Comparison of ENCODE assay signal across 8 cellular contexts in genomic region chr6:17086469-17086868, GRCh38. TPM values are rescaled to one million over a fixed set of nuclear protein-coding genes. Genes with fewer than 3 reads are reported as not detected.
A peak's percentile ranks its signal among the peaks of the same experiment; 100 is the strongest.
DNase-seq lines count a peak whose midpoint lies in the region; ATAC-seq and TF ChIP-seq lines count a peak whose summit lies in the region.

No MANE protein-coding gene starts in this region.

- H3K27ac ChIP-seq in HEK293 (ENCODE audit: extremely low read depth, low read depth, low read length) (no peak overlapping the region), upper lobe of left lung (no peak overlapping the region)

- POLR2A ChIA-PET in HEK293 (lab: Yijun Ruan, JAX): interaction anchor here (0.6 to 1.1 kb wide), 4 partner anchors 8 to 327 kb away, joined by 3 to 6 read pairs (median 4); partner anchors contain the start of gene ATXN1

- H3K27me3 ChIP-seq in upper lobe of left lung: no peaks in the 10 kb centered on the region

- 28 to 44% methylated on average over 11 of the region's 11 CpGs for WGBS in upper lobe of left lung, 2 donors

- TF ChIP-seq POLR2A in upper lobe of left lung (IDR thresholded peaks at IDR 0.05): no peak

- DNase-seq in DMS114 treated with DMSO at 0.1 percent for 48 hours (lab: John Stamatoyannopoulos, UW; ENCODE audit: unreplicated experiment): peak; percentile 71
- DNase-seq in RKO (ENCODE audit: low spot score): peak; percentile 61
- DNase-seq in cerebellum (ENCODE audit: low spot score): peak; percentile 19
- DNase-seq in left colon: peak; percentile 29 to 43
- peak in 1 of 2 donors; percentile 41 for DNase-seq in upper lobe of left lung
- no peak for DNase-seq in DMS153 treated with DMSO at 0.1 percent for 48 hours (lab: John Stamatoyannopoulos, UW; ENCODE audit: unreplicated experiment)
- DNase-seq in NCI-H128 (lab: John Stamatoyannopoulos, UW; ENCODE audit: unreplicated experiment): no peak

- CTCF ChIA-PET in HEK293 (lab: Yijun Ruan, JAX): interaction anchor here (0.6 to 5.7 kb wide), 47 partner anchors 11 to 880 kb away, joined by 3 to 44 read pairs (median 4); no protein-coding TSS in a partner anchor

- H3K9me3 ChIP-seq in HEK293 (ENCODE audit: control insufficient read depth, insufficient read depth, low read depth, low read length) (no peaks in the 10 kb centered on the region), upper lobe of left lung (no peaks in the 10 kb centered on the region)

- peak; percentile 77 for ATAC-seq in left colon
- ATAC-seq in upper lobe of left lung (ENCODE audit: low FRiP score in 2 of 2): peak in 1 of 2 donors; percentile 69

- TF ChIP-seq CTCF in HEK293 (tag by site-specific recombination; IDR thresholded peaks at IDR 0.05): peak; percentile 55; the same call in 1 of the 2 replicates
- peak in 5 of 6 experiments; percentile 28 to 76 (median 62) for TF ChIP-seq CTCF in upper lobe of left lung (IDR thresholded peaks at IDR 0.05)

- intact Hi-C loops in left colon (cut with DNase I, micrococcal nuclease): no loop called here

- TF ChIP-seq EP300 in upper lobe of left lung (IDR thresholded peaks at IDR 0.05): no peak

- H3K4me1 ChIP-seq in HEK293 (ENCODE audit: control insufficient read depth, insufficient read depth, low read length) (no peaks in the 10 kb centered on the region; the same call in 1 of the 2 replicates), upper lobe of left lung (no peaks in the 10 kb centered on the region)

- H3K36me3 ChIP-seq in HEK293 (ENCODE audit: control insufficient read depth in 2 of 2, insufficient read depth in 1 of 2, low read length in 2 of 2) (no peaks in the 10 kb centered on the region), upper lobe of left lung (no peaks in the 10 kb centered on the region)

- H3K4me3 ChIP-seq in HEK293 (ENCODE audit: low read depth, low read length) (no peak overlapping the region), upper lobe of left lung (no peak overlapping the region)

TF ChIP-seq in HEK293, 187 proteins besides CTCF, POLR2A, EP300 and RAD21:
- TF ChIP-seq GLI4 (tag by site-specific recombination; IDR thresholded peaks at IDR 0.05): no peak
- TF ChIP-seq ZBTB8A (tag by site-specific recombination; IDR thresholded peaks at IDR 0.05): no peak
- no peak for TF ChIP-seq ZFP37 (tag by site-specific recombination; IDR thresholded peaks at IDR 0.05)
- no peak for TF ChIP-seq ZNF621 (tag by site-specific recombination; IDR thresholded peaks at IDR 0.05)
- TF ChIP-seq, protein P1, sequence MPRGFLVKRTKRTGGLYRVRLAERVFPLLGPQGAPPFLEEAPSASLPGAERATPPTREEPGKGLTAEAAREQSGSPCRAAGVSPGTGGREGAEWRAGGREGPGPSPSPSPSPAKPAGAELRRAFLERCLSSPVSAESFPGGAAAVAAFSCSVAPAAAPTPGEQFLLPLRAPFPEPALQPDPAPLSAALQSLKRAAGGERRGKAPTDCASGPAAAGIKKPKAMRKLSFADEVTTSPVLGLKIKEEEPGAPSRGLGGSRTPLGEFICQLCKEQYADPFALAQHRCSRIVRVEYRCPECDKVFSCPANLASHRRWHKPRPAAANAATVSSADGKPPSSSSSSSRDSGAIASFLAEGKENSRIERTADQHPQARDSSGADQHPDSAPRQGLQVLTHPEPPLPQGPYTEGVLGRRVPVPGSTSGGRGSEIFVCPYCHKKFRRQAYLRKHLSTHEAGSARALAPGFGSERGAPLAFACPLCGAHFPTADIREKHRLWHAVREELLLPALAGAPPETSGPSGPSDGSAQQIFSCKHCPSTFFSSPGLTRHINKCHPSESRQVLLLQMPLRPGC (tag by site-specific recombination; IDR thresholded peaks at IDR 0.05): no peak
- TF ChIP-seq ZNF221 (tag by site-specific recombination; IDR thresholded peaks at IDR 0.05; ENCODE audit: borderline replicate concordance): no peak
- no peak for TF ChIP-seq BCL11B (tag by site-specific recombination; IDR thresholded peaks at IDR 0.05; ENCODE audit: low read depth)
- no peak for TF ChIP-seq EGR2 (tag by site-specific recombination; IDR thresholded peaks at IDR 0.05; ENCODE audit: low read depth)
- peak; percentile 65 for TF ChIP-seq IKZF3 (tag by site-specific recombination; IDR thresholded peaks at IDR 0.05)
- TF ChIP-seq ZNF501 (tag by site-specific recombination; IDR thresholded peaks at IDR 0.05): no peak
- no peak for TF ChIP-seq ZNF791 (tag by site-specific recombination; IDR thresholded peaks at IDR 0.05)
- no peak for TF ChIP-seq ZSCAN30 (tag by site-specific recombination; IDR thresholded peaks at IDR 0.05)
- no peak for TF ChIP-seq ZNF843 (tag by site-specific recombination; IDR thresholded peaks at IDR 0.05)
- no peak for TF ChIP-seq BCL11A (tag by site-specific recombination; IDR thresholded peaks at IDR 0.05; ENCODE audit: low read depth)
- TF ChIP-seq, protein P2, sequence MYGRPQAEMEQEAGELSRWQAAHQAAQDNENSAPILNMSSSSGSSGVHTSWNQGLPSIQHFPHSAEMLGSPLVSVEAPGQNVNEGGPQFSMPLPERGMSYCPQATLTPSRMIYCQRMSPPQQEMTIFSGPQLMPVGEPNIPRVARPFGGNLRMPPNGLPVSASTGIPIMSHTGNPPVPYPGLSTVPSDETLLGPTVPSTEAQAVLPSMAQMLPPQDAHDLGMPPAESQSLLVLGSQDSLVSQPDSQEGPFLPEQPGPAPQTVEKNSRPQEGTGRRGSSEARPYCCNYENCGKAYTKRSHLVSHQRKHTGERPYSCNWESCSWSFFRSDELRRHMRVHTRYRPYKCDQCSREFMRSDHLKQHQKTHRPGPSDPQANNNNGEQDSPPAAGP (tag by site-specific recombination; IDR thresholded peaks at IDR 0.05): no peak
- peak; percentile 76 for TF ChIP-seq ZNF654 (tag by site-specific recombination; IDR thresholded peaks at IDR 0.05; ENCODE audit: low read depth)
- TF ChIP-seq ZNF132 (tag by site-specific recombination; IDR thresholded peaks at IDR 0.05; ENCODE audit: borderline replicate concordance): no peak
- no peak; the same call in 1 of the 2 replicates for TF ChIP-seq ZNF660 (tag by site-specific recombination; IDR thresholded peaks at IDR 0.05)
- TF ChIP-seq ZNF335 (tag by site-specific recombination; conservative IDR thresholded peaks at IDR 0.05): no peak
- no peak for TF ChIP-seq ZFP41 (tag by site-specific recombination; IDR thresholded peaks at IDR 0.05; ENCODE audit: borderline replicate concordance)
- TF ChIP-seq ZNF239 (tag by site-specific recombination; IDR thresholded peaks at IDR 0.05): no peak
- TF ChIP-seq SCRT2 (tag by site-specific recombination; IDR thresholded peaks at IDR 0.05): peak; percentile 85
- no peak for TF ChIP-seq ZNF776 (tag by site-specific recombination; IDR thresholded peaks at IDR 0.05; ENCODE audit: borderline replicate concordance)
- TF ChIP-seq ZBTB48 (tag by site-specific recombination; IDR thresholded peaks at IDR 0.05): no peak
- TF ChIP-seq SCRT1 (tag by site-specific recombination; IDR thresholded peaks at IDR 0.05; ENCODE audit: borderline replicate concordance): peak; percentile 91
- no peak for TF ChIP-seq FEZF1 (tag by site-specific recombination; IDR thresholded peaks at IDR 0.05)
- no peak; the same call in 1 of the 2 replicates for TF ChIP-seq ZNF692 (tag by site-specific recombination; IDR thresholded peaks at IDR 0.05)
- no peak for TF ChIP-seq ZNF626 (tag by site-specific recombination; IDR thresholded peaks at IDR 0.05)
- TF ChIP-seq ZNF600 (tag by site-specific recombination; IDR thresholded peaks at IDR 0.05): no peak
- TF ChIP-seq, protein P3, sequence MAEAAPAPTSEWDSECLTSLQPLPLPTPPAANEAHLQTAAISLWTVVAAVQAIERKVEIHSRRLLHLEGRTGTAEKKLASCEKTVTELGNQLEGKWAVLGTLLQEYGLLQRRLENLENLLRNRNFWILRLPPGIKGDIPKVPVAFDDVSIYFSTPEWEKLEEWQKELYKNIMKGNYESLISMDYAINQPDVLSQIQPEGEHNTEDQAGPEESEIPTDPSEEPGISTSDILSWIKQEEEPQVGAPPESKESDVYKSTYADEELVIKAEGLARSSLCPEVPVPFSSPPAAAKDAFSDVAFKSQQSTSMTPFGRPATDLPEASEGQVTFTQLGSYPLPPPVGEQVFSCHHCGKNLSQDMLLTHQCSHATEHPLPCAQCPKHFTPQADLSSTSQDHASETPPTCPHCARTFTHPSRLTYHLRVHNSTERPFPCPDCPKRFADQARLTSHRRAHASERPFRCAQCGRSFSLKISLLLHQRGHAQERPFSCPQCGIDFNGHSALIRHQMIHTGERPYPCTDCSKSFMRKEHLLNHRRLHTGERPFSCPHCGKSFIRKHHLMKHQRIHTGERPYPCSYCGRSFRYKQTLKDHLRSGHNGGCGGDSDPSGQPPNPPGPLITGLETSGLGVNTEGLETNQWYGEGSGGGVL (tag by site-specific recombination; IDR thresholded peaks at IDR 0.05): no peak

RNA-seq across cellular contexts. Expression of gene STMND1, which starts 15.4 kb away (rescaled TPM):
- total RNA-seq in cerebellum (0.36 TPM), left colon (1 to 10 TPM in 1 of 2 donors, under 1 TPM in 1; 0.92 to 1.4 TPM), upper lobe of left lung (10 to 100 TPM in 1 of 6 donors, 1 to 10 TPM in 3, not detected in 2; 2.6 to 12.4 (median 3.6) TPM)

Comparison
In these comparisons a context has a peak if more than half of its experiments do, and no peak if none do; other contexts are left out.
1. DNase-seq: peak in DMS114 treated with DMSO at 0.1 percent for 48 hours (single experiment), RKO (single experiment), cerebellum (single experiment) and left colon (2 of 2); none in DMS153 treated with DMSO at 0.1 percent for 48 hours (single experiment) and NCI-H128 (single experiment).